ENCODE assay signal across 19 cellular contexts in the genomic region with DNA sequence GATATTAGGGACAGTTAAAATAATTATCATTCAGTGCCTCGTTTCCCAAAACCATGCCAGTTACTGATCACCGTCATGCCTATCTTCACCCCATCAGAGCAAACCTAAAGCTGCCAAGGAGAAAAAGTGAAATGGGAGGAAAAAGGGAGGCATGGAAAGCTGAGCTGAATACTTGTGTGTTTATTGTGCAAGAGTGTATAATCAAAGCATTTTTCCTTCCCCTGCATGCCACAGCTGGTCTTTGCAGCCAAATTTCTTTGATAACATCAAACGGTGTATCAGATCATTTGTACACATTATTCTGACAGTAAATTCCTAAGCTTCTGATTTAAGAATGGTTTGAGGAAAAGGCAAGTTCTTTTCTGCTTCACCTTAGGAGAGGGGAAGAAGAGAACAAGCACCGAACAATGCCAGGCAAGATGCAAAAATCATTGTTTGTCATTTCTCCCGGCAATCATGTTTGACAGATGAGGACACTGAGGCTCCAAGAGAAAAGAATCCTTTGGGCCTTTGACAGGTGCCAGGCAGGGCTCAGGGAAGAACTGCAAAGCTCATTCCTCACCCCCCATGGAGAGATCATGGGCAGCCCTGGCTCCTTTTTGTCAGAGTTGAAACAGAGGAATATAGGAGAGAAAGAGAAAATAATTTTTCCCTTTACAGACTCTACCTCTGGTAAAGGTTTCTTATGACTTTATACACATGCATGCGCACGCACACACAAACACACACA.
"Had no signal": no experiment of that assay in that cellular context is flagged by ENCODE, and none has a peak within 500 bp of the region (broad histone marks: within the 10 kb centered on the region; RNA-seq: fewer than 3 reads in every experiment).

No MANE protein-coding gene starts in this region.

- H3K27ac ChIP-seq: upper lobe of right lung had no signal

- ATAC-seq: esophagus mucosa; left ventricle myocardium superior; natural killer cell treated with Interleukin-12 subunit alpha and Interleukin-12 subunit beta and Interleukin-15 and Interleukin-18, amount 100 ng/mL, for 72 hours; sciatic nerve; stimulated activated naive CD8-positive, alpha-beta T cell treated with anti-CD3 and anti-CD28 coated beads, Interleukin-15, amount 100 ng/mL, for 72 hours; upper lobe of right lung had no signal

- H3K9me3 ChIP-seq: upper lobe of right lung had no signal

- H3K36me3 ChIP-seq: upper lobe of right lung had no signal

- H3K27me3 ChIP-seq: upper lobe of right lung had no signal

- H3K4me3 ChIP-seq: upper lobe of right lung had no signal

- FAIRE-seq: bronchial epithelial cell, TTC549 had no signal

- DNase-seq: activated CD4-positive, alpha-beta T cell treated with anti-CD3 and anti-CD28 coated beads, Interleukin-2, amount 10 ng/mL, durations not matched to agents 24 days and 14 days; activated CD4-positive, CD25-positive, alpha-beta regulatory T cell; activated CD8-positive, alpha-beta memory T cell treated with anti-CD3 and anti-CD28 coated beads, Interleukin-2, amount 50 U/mL, for 48 hours; activated gamma-delta T cell treated with Interleukin-2 at 50 U/mL for 16 hours; activated naive CD8-positive, alpha-beta T cell treated with anti-CD3 and anti-CD28 coated beads for 36 hours; aorta; foreskin fibroblast; hippocampal formation; left ventricle myocardium superior; mesenchymal stem cell; occipital lobe; stimulated activated naive CD8-positive, alpha-beta T cell treated with anti-CD3 and anti-CD28 coated beads, Interleukin-15, amount 100 ng/mL, for 72 hours; SW 1271; upper lobe of right lung had no signal
